1 cellular context compared by ENCODE assay signal in genomic region chr20:50788045-50788867, GRCh38.
TF ChIP-seq lines count a peak whose summit lies in the region.

No MANE protein-coding gene starts in this region.

TF ChIP-seq in HepG2, 621 proteins besides CTCF, POLR2A, EP300 and RAD21 (continued from another document and continues in another):
- no peak for TF ChIP-seq YEATS2 (CRISPR knock-in tag; IDR thresholded peaks at IDR 0.05; ENCODE audit: borderline replicate concordance)
- no peak for TF ChIP-seq REST (IDR thresholded peaks at IDR 0.05; ENCODE audit: borderline replicate concordance in 1 of 2, low read depth in 1 of 2, low read length in 2 of 2)
- 0 out of 2 replicates have a peak, but pooled peaks have one; percentile 33 for TF ChIP-seq ZNF674 (CRISPR knock-in tag; IDR thresholded peaks at IDR 0.05; ENCODE audit: low read depth)
- TF ChIP-seq ZBTB1 (CRISPR knock-in tag; IDR thresholded peaks at IDR 0.05; ENCODE audit: borderline replicate concordance) = no peak
- TF ChIP-seq, protein P1, sequence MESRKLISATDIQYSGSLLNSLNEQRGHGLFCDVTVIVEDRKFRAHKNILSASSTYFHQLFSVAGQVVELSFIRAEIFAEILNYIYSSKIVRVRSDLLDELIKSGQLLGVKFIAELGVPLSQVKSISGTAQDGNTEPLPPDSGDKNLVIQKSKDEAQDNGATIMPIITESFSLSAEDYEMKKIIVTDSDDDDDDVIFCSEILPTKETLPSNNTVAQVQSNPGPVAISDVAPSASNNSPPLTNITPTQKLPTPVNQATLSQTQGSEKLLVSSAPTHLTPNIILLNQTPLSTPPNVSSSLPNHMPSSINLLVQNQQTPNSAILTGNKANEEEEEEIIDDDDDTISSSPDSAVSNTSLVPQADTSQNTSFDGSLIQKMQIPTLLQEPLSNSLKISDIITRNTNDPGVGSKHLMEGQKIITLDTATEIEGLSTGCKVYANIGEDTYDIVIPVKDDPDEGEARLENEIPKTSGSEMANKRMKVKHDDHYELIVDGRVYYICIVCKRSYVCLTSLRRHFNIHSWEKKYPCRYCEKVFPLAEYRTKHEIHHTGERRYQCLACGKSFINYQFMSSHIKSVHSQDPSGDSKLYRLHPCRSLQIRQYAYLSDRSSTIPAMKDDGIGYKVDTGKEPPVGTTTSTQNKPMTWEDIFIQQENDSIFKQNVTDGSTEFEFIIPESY (CRISPR knock-in tag; IDR thresholded peaks at IDR 0.05) = no peak
- no peak for TF ChIP-seq TOE1 (CRISPR knock-in tag; IDR thresholded peaks at IDR 0.05)
- peak; percentile 41 for TF ChIP-seq THAP11 (CRISPR knock-in tag; IDR thresholded peaks at IDR 0.05)
- TF ChIP-seq RFX3 (CRISPR knock-in tag; IDR thresholded peaks at IDR 0.05) = no peak
- no peak for TF ChIP-seq KDM3A (CRISPR knock-in tag; IDR thresholded peaks at IDR 0.05; ENCODE audit: low read depth)
- TF ChIP-seq TP53 (CRISPR knock-in tag; conservative IDR thresholded peaks at IDR 0.05) = no peak
- no peak for TF ChIP-seq ZNF235 (CRISPR knock-in tag; IDR thresholded peaks at IDR 0.05; ENCODE audit: borderline replicate concordance)
- TF ChIP-seq ZBTB43 (CRISPR knock-in tag; conservative IDR thresholded peaks at IDR 0.05) = no peak
- TF ChIP-seq, protein P2, sequence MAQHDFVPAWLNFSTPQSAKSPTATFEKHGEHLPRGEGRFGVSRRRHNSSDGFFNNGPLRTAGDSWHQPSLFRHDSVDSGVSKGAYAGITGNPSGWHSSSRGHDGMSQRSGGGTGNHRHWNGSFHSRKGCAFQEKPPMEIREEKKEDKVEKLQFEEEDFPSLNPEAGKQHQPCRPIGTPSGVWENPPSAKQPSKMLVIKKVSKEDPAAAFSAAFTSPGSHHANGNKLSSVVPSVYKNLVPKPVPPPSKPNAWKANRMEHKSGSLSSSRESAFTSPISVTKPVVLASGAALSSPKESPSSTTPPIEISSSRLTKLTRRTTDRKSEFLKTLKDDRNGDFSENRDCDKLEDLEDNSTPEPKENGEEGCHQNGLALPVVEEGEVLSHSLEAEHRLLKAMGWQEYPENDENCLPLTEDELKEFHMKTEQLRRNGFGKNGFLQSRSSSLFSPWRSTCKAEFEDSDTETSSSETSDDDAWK (CRISPR knock-in tag; IDR thresholded peaks at IDR 0.05) = no peak
- 0 out of 2 replicates have a peak, but pooled peaks have one; percentile 9 for TF ChIP-seq ZMYM4 (CRISPR knock-in tag; IDR thresholded peaks at IDR 0.05)
- TF ChIP-seq ZUFSP (CRISPR knock-in tag; IDR thresholded peaks at IDR 0.05; ENCODE audit: borderline replicate concordance) = no peak
- TF ChIP-seq ZBTB14 (CRISPR knock-in tag; IDR thresholded peaks at IDR 0.05) = no peak
- no peak for TF ChIP-seq ZNF33A (CRISPR knock-in tag; IDR thresholded peaks at IDR 0.05; ENCODE audit: borderline replicate concordance)
- no peak for TF ChIP-seq GTF2F1 (IDR thresholded peaks at IDR 0.05; ENCODE audit: low read length)
- TF ChIP-seq STAG1 (CRISPR knock-in tag; IDR thresholded peaks at IDR 0.05) = peak; percentile 79
- no peak for TF ChIP-seq PHF8 (CRISPR knock-in tag; IDR thresholded peaks at IDR 0.05)
- no peak for TF ChIP-seq DPF2 (CRISPR knock-in tag; IDR thresholded peaks at IDR 0.05; ENCODE audit: borderline replicate concordance, low read depth)
- TF ChIP-seq PLRG1 (conservative IDR thresholded peaks at IDR 0.05) = no peak
- no peak for TF ChIP-seq AHR (CRISPR knock-in tag; IDR thresholded peaks at IDR 0.05)
- TF ChIP-seq, protein P3, sequence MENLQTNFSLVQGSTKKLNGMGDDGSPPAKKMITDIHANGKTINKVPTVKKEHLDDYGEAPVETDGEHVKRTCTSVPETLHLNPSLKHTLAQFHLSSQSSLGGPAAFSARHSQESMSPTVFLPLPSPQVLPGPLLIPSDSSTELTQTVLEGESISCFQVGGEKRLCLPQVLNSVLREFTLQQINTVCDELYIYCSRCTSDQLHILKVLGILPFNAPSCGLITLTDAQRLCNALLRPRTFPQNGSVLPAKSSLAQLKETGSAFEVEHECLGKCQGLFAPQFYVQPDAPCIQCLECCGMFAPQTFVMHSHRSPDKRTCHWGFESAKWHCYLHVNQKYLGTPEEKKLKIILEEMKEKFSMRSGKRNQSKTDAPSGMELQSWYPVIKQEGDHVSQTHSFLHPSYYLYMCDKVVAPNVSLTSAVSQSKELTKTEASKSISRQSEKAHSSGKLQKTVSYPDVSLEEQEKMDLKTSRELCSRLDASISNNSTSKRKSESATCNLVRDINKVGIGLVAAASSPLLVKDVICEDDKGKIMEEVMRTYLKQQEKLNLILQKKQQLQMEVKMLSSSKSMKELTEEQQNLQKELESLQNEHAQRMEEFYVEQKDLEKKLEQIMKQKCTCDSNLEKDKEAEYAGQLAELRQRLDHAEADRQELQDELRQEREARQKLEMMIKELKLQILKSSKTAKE (CRISPR knock-in tag; IDR thresholded peaks at IDR 0.05; ENCODE audit: borderline replicate concordance) = no peak
- no peak for TF ChIP-seq ZFP82 (CRISPR knock-in tag; IDR thresholded peaks at IDR 0.05; ENCODE audit: borderline replicate concordance)
- TF ChIP-seq PAF1 (CRISPR knock-in tag; IDR thresholded peaks at IDR 0.05) = no peak
- 0 out of 2 replicates have a peak, but pooled peaks have one; percentile 12 for TF ChIP-seq IRF2 (CRISPR knock-in tag; IDR thresholded peaks at IDR 0.05)
- peak; percentile 51 for TF ChIP-seq SAP130 (CRISPR knock-in tag; IDR thresholded peaks at IDR 0.05; ENCODE audit: low read depth)
- no peak for TF ChIP-seq MATR3 (CRISPR knock-in tag; IDR thresholded peaks at IDR 0.05)
- no peak for TF ChIP-seq FOXP1 (IDR thresholded peaks at IDR 0.05)
- TF ChIP-seq FOXP1 (CRISPR knock-in tag; IDR thresholded peaks at IDR 0.05) = 0 out of 2 replicates have a peak, but pooled peaks have one; percentile 9
- no peak for TF ChIP-seq ZNF292 (CRISPR knock-in tag; IDR thresholded peaks at IDR 0.05; ENCODE audit: borderline replicate concordance, low read depth)
- 0 out of 2 replicates have a peak, but pooled peaks have one; percentile 45 for TF ChIP-seq ZNF512B (CRISPR knock-in tag; IDR thresholded peaks at IDR 0.05; ENCODE audit: borderline replicate concordance)
- no peak for TF ChIP-seq MYC (CRISPR knock-in tag; IDR thresholded peaks at IDR 0.05; ENCODE audit: borderline replicate concordance)
- TF ChIP-seq KAT7 (CRISPR knock-in tag; IDR thresholded peaks at IDR 0.05; ENCODE audit: borderline replicate concordance) = no peak
- TF ChIP-seq TGIF2 (CRISPR knock-in tag; IDR thresholded peaks at IDR 0.05) = no peak
- TF ChIP-seq, protein P4, sequence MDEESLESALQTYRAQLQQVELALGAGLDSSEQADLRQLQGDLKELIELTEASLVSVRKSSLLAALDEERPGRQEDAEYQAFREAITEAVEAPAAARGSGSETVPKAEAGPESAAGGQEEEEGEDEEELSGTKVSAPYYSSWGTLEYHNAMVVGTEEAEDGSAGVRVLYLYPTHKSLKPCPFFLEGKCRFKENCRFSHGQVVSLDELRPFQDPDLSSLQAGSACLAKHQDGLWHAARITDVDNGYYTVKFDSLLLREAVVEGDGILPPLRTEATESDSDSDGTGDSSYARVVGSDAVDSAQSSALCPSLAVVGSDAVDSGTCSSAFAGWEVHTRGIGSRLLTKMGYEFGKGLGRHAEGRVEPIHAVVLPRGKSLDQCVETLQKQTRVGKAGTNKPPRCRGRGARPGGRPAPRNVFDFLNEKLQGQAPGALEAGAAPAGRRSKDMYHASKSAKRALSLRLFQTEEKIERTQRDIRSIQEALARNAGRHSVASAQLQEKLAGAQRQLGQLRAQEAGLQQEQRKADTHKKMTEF (CRISPR knock-in tag; IDR thresholded peaks at IDR 0.05) = peak; percentile 68; the same call in 1 of the 2 replicates
- TF ChIP-seq, protein P5, sequence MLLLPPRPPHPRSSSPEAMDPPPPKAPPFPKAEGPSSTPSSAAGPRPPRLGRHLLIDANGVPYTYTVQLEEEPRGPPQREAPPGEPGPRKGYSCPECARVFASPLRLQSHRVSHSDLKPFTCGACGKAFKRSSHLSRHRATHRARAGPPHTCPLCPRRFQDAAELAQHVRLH (CRISPR knock-in tag; IDR thresholded peaks at IDR 0.05; ENCODE audit: borderline replicate concordance, low read depth) = no peak
- no peak for TF ChIP-seq SIX4 (CRISPR knock-in tag; IDR thresholded peaks at IDR 0.05)
- TF ChIP-seq HIC2 (CRISPR knock-in tag; IDR thresholded peaks at IDR 0.05; ENCODE audit: low read depth) = no peak
- TF ChIP-seq GABPA (IDR thresholded peaks at IDR 0.05; ENCODE audit: low read depth, low read length) = no peak
- TF ChIP-seq GABPA (CRISPR knock-in tag; IDR thresholded peaks at IDR 0.05; ENCODE audit: low read depth) = 0 out of 2 replicates have a peak, but pooled peaks have one; percentile 12
